ENCODE assay signal across 1 cellular context in the genomic region with DNA sequence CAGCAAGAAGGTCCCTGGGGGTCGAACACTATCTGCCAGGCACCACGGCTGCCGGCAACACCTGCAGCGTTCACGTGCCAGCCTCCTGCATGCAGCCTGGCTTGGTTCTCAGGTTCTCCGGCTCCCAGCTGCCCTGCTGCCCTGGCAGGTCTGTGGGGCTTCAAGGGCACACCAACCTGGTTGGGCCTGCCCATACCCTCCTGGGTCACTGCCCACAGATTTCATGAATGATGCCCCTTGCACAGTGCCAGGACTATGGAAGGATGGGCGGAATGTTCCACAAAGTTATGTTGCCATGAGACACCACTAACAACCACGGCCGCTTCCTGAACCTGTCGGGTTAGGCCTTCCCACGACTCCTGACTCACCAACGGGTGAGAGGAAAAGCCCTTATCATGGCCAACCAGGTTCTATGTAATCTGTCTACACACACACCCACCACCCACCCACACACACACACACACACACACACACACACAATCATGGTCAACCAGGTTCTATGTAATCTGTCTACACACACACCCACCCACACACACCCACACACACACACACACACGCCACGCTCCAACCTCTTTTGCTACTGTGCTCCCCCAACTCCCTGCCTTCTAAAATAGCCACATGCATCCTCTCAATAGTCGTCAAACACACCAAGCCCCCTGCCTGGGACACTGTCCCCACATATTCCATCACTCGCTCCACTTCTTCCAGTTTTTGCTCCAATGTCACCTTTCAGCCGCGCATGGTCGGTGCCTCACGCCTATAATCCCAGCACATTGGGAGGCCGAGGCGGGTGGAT.
TF ChIP-seq lines count a peak whose summit lies in the region.

No MANE protein-coding gene starts in this region.

TF ChIP-seq in K562, 482 proteins besides CTCF, POLR2A, EP300 and RAD21 (continued from another document and continues in another):
- TF ChIP-seq, protein P1, sequence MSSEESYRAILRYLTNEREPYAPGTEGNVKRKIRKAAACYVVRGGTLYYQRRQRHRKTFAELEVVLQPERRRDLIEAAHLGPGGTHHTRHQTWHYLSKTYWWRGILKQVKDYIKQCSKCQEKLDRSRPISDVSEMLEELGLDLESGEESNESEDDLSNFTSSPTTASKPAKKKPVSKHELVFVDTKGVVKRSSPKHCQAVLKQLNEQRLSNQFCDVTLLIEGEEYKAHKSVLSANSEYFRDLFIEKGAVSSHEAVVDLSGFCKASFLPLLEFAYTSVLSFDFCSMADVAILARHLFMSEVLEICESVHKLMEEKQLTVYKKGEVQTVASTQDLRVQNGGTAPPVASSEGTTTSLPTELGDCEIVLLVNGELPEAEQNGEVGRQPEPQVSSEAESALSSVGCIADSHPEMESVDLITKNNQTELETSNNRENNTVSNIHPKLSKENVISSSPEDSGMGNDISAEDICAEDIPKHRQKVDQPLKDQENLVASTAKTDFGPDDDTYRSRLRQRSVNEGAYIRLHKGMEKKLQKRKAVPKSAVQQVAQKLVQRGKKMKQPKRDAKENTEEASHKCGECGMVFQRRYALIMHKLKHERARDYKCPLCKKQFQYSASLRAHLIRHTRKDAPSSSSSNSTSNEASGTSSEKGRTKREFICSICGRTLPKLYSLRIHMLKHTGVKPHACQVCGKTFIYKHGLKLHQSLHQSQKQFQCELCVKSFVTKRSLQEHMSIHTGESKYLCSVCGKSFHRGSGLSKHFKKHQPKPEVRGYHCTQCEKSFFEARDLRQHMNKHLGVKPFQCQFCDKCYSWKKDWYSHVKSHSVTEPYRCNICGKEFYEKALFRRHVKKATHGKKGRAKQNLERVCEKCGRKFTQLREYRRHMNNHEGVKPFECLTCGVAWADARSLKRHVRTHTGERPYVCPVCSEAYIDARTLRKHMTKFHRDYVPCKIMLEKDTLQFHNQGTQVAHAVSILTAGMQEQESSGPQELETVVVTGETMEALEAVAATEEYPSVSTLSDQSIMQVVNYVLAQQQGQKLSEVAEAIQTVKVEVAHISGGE (CRISPR knock-in tag; IDR thresholded peaks at IDR 0.05), result peak in 1 of 3 experiments; percentile 87; a peak in 2 of 6 replicates
- peak; percentile 48; the same call in 1 of the 2 replicates for TF ChIP-seq PTRF (tag; IDR thresholded peaks at IDR 0.05)
- TF ChIP-seq CLOCK (CRISPR knock-in tag; IDR thresholded peaks at IDR 0.05; ENCODE audit: borderline replicate concordance), result 0 out of 2 replicates have a peak, but pooled peaks have one; percentile 66
- TF ChIP-seq NR2C1 (IDR thresholded peaks at IDR 0.05), result peak; percentile 85
- peak; percentile 87 for TF ChIP-seq NR2C1 (tag; IDR thresholded peaks at IDR 0.05)
- TF ChIP-seq NFATC3 (IDR thresholded peaks at IDR 0.05), result peak; percentile 97
- TF ChIP-seq, protein P2, sequence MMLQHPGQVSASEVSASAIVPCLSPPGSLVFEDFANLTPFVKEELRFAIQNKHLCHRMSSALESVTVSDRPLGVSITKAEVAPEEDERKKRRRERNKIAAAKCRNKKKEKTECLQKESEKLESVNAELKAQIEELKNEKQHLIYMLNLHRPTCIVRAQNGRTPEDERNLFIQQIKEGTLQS (IDR thresholded peaks at IDR 0.05), result peak; percentile 96
- TF ChIP-seq, protein P2 (CRISPR knock-in tag; conservative IDR thresholded peaks at IDR 0.05), result peak; percentile 95; the same call in 1 of the 2 replicates
- peak; percentile 82; the same call in 1 of the 2 replicates for TF ChIP-seq NR2C2 (CRISPR knock-in tag; IDR thresholded peaks at IDR 0.05)
- TF ChIP-seq NR2C2 (tag; IDR thresholded peaks at IDR 0.05), result peak; percentile 70
- peak; percentile 96 for TF ChIP-seq NUFIP1 (IDR thresholded peaks at IDR 0.05; ENCODE audit: partially characterized antibody)
- peak in 1 of 2 experiments; percentile 96 for TF ChIP-seq NCOA2 (IDR thresholded peaks at IDR 0.05; ENCODE audit: partially characterized antibody in 2 of 2)
- TF ChIP-seq POU5F1 (IDR thresholded peaks at IDR 0.05; ENCODE audit: borderline replicate concordance, low read depth, low read length, partially characterized antibody), result no peak
- no peak for TF ChIP-seq ZBTB8A (IDR thresholded peaks at IDR 0.05; ENCODE audit: partially characterized antibody)
- TF ChIP-seq ZNF79 (CRISPR knock-in tag; IDR thresholded peaks at IDR 0.05; ENCODE audit: low read depth), result 0 out of 2 replicates have a peak, but pooled peaks have one; percentile 4
- TF ChIP-seq FOXM1 (IDR thresholded peaks at IDR 0.05; ENCODE audit: low read depth), result peak; percentile 99
- no peak for TF ChIP-seq FOXM1 (CRISPR knock-in tag; IDR thresholded peaks at IDR 0.05; ENCODE audit: low read depth)
- peak; percentile 100 for TF ChIP-seq CBFA2T3 (IDR thresholded peaks at IDR 0.05)
- peak; percentile 76 for TF ChIP-seq RAD51 (IDR thresholded peaks at IDR 0.05; ENCODE audit: borderline replicate concordance, low read depth)
- TF ChIP-seq SMARCA4 (IDR thresholded peaks at IDR 0.05), result peak; percentile 100
- peak; percentile 16 to 50 for TF ChIP-seq E2F6 (IDR thresholded peaks at IDR 0.05; ENCODE audit: borderline replicate concordance in 1 of 2, extremely low read depth in 1 of 2, insufficient read depth in 1 of 2, insufficient read length in 1 of 2, low read depth in 1 of 2, low read length in 1 of 2, poor library complexity in 1 of 2, severe bottlenecking in 1 of 2)
- TF ChIP-seq MCM2 (IDR thresholded peaks at IDR 0.05; ENCODE audit: low read depth), result no peak
- no peak; the same call in 1 of the 2 replicates for TF ChIP-seq ZC3H11A (IDR thresholded peaks at IDR 0.05; ENCODE audit: low read depth, low read length)
- no peak for TF ChIP-seq ZNF77 (CRISPR knock-in tag; IDR thresholded peaks at IDR 0.05)
- peak; percentile 100 for TF ChIP-seq MTA2 (IDR thresholded peaks at IDR 0.05; ENCODE audit: low read depth)
- peak; percentile 0; the same call in 1 of the 2 replicates for TF ChIP-seq ZKSCAN3 (CRISPR knock-in tag; IDR thresholded peaks at IDR 0.05)
- peak; percentile 100 for TF ChIP-seq NBN (IDR thresholded peaks at IDR 0.05; ENCODE audit: low read depth)
- no peak for TF ChIP-seq ZNF253 (CRISPR knock-in tag; conservative IDR thresholded peaks at IDR 0.05)
- TF ChIP-seq ESRRB (CRISPR knock-in tag; IDR thresholded peaks at IDR 0.05; ENCODE audit: borderline replicate concordance), result no peak
- TF ChIP-seq PML (IDR thresholded peaks at IDR 0.05; ENCODE audit: low read length), result peak; percentile 99
- peak; percentile 98 for TF ChIP-seq CCNT2 (IDR thresholded peaks at IDR 0.05; ENCODE audit: borderline replicate concordance, extremely low read depth, insufficient read length, low read depth, low read length)
- peak; percentile 95 for TF ChIP-seq ZC3H8 (IDR thresholded peaks at IDR 0.05)
- peak; percentile 96 for TF ChIP-seq CXXC5 (CRISPR knock-in tag; IDR thresholded peaks at IDR 0.05)
- no peak for TF ChIP-seq ZNF696 (CRISPR knock-in tag; conservative IDR thresholded peaks at IDR 0.05)
- no peak for TF ChIP-seq THAP7 (CRISPR knock-in tag; IDR thresholded peaks at IDR 0.05)
- TF ChIP-seq, protein P3, sequence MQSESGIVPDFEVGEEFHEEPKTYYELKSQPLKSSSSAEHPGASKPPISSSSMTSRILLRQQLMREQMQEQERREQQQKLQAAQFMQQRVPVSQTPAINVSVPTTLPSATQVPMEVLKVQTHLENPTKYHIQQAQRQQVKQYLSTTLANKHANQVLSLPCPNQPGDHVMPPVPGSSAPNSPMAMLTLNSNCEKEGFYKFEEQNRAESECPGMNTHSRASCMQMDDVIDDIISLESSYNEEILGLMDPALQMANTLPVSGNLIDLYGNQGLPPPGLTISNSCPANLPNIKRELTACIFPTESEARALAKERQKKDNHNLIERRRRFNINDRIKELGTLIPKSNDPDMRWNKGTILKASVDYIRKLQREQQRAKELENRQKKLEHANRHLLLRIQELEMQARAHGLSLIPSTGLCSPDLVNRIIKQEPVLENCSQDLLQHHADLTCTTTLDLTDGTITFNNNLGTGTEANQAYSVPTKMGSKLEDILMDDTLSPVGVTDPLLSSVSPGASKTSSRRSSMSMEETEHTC (IDR thresholded peaks at IDR 0.05), result peak; percentile 95
- peak; percentile 92 for TF ChIP-seq FOXJ3 (CRISPR knock-in tag; IDR thresholded peaks at IDR 0.05)
- TF ChIP-seq, protein P4, sequence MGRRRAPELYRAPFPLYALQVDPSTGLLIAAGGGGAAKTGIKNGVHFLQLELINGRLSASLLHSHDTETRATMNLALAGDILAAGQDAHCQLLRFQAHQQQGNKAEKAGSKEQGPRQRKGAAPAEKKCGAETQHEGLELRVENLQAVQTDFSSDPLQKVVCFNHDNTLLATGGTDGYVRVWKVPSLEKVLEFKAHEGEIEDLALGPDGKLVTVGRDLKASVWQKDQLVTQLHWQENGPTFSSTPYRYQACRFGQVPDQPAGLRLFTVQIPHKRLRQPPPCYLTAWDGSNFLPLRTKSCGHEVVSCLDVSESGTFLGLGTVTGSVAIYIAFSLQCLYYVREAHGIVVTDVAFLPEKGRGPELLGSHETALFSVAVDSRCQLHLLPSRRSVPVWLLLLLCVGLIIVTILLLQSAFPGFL (CRISPR knock-in tag; IDR thresholded peaks at IDR 0.05), result no peak
- TF ChIP-seq CBFA2T2 (conservative IDR thresholded peaks at IDR 0.05), result peak; percentile 100
- peak; percentile 79 for TF ChIP-seq FOXP4 (CRISPR knock-in tag; IDR thresholded peaks at IDR 0.05; ENCODE audit: borderline replicate concordance)
- TF ChIP-seq ZNF584 (CRISPR knock-in tag; IDR thresholded peaks at IDR 0.05; ENCODE audit: low read depth), result peak; percentile 96
- peak; percentile 100 for TF ChIP-seq DPF2 (IDR thresholded peaks at IDR 0.05)
- TF ChIP-seq SNAPC5 (CRISPR knock-in tag; IDR thresholded peaks at IDR 0.05), result no peak
- TF ChIP-seq ZFP36 (IDR thresholded peaks at IDR 0.05; ENCODE audit: low read depth, low read length, partially characterized antibody), result peak; percentile 59
- peak; percentile 41; the same call in 1 of the 2 replicates for TF ChIP-seq TCF7 (IDR thresholded peaks at IDR 0.05; ENCODE audit: borderline replicate concordance)
- 0 out of 2 replicates have a peak, but pooled peaks have one; percentile 38 for TF ChIP-seq CEBPG (CRISPR knock-in tag; IDR thresholded peaks at IDR 0.05)
- TF ChIP-seq CEBPG (tag; conservative IDR thresholded peaks at IDR 0.05 in 1 of 2, IDR thresholded peaks at IDR 0.05 in 1 of 2), result no peak; a peak in 1 of 4 replicates
- TF ChIP-seq POLR2AphosphoS5 (IDR thresholded peaks at IDR 0.05; ENCODE audit: control insufficient read depth, insufficient read depth, low read depth, low read length), result peak; percentile 99
- peak; percentile 95 for TF ChIP-seq ZNF197 (CRISPR knock-in tag; IDR thresholded peaks at IDR 0.05; ENCODE audit: low read depth)
- TF ChIP-seq MIER1 (IDR thresholded peaks at IDR 0.05; ENCODE audit: low read depth), result peak; percentile 85
- TF ChIP-seq FUS (optimal IDR thresholded peaks at IDR 0.05; ENCODE audit: low read depth, low read length), result no peak
